16 cellular contexts compared by ENCODE assay signal in the genomic region with DNA sequence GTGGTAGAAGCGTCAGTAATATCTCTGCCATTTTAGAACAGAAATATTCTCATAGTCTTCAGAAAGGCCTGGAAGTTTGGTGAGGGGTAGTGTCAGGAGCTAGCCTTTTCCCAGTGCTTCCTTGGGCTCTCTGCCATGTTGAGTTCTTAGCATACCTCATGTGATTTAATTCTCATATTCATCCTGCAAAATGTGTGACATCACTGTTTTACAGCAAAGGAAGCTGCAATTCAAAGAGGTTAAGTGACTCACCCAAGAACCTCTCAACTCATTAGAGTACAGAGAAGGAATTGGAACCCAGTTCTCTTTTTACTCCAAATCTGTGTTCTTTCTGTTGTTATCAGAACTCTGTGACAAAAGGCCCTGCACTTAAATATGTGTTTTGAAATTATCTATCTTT.
DNase-seq lines count a peak whose midpoint lies in the region; ATAC-seq, FAIRE-seq and TF ChIP-seq lines count a peak whose summit lies in the region.
"Had no signal": no experiment of that assay in that cellular context is flagged by ENCODE, and none has a peak within 500 bp of the region (broad histone marks: within the 10 kb centered on the region; RNA-seq: fewer than 3 reads in every experiment).

No MANE protein-coding gene starts in this region.

- H4K20me1 ChIP-seq in HepG2 (ENCODE audit: insufficient read depth, low read length), result no peaks in the 10 kb centered on the region

- no peak for TF ChIP-seq CTCF in cardiac fibroblast (IDR thresholded peaks at IDR 0.05; ENCODE audit: low read depth, low read length)
- TF ChIP-seq CTCF in HepG2 (CRISPR knock-in tag; IDR thresholded peaks at IDR 0.05), result no peak
- no peak for TF ChIP-seq CTCF in GM13976 (IDR thresholded peaks at IDR 0.05; ENCODE audit: borderline replicate concordance, control extremely low read depth, extremely low read depth, insufficient read depth, missing control alignments)

- H3K4me3 ChIP-seq in cardiac fibroblast (replicated peaks in 1 of 2; ENCODE audit: low read depth in 2 of 2, low read length in 2 of 2) (no peak overlapping the region), HepG2 (replicated peaks in 1 of 3; ENCODE audit: insufficient read depth in 1 of 3, low read depth in 2 of 3, low read length in 3 of 3) (no peak overlapping the region)
- H3K4me3 ChIP-seq: spleen had no signal

- H3K36me3 ChIP-seq in HepG2 (replicated peaks in 1 of 2; ENCODE audit: control insufficient read depth in 1 of 2, insufficient read depth in 2 of 2, low read length in 2 of 2), result peaks cover 12 to 63% of the 10 kb centered on the region in 2 experiments

- ATAC-seq in HepG2, result no peak
- ATAC-seq: stimulated activated naive CD8-positive, alpha-beta T cell treated with anti-CD3 and anti-CD28 coated beads, Interleukin-15, Interleukin-2, amounts not matched to agents 100 U/mL and 50 U/mL, for 24 hours had no signal

- H3K9ac ChIP-seq in HepG2 (ENCODE audit: insufficient read depth, low read depth, low read length), result no peak overlapping the region

- TF ChIP-seq EP300 in HepG2 (IDR thresholded peaks at IDR 0.05; ENCODE audit: low read depth in 2 of 2, low read length in 2 of 2), result no peak
- TF ChIP-seq EP300 in HepG2 (CRISPR knock-in tag; IDR thresholded peaks at IDR 0.05; ENCODE audit: borderline replicate concordance), result no peak

- TF ChIP-seq RAD21 in HepG2 (CRISPR knock-in tag; IDR thresholded peaks at IDR 0.05), result no peak

- CTCF ChIA-PET in HepG2 (lab: Yijun Ruan, JAX; ENCODE audit: low intra/inter-chr PET ratio, low total read pairs), result no interaction called here

- no peak for FAIRE-seq in HepG2 (lab: Jason Lieb, UNC)
- FAIRE-seq: endometrium, GM12891 had no signal

- POLR2A ChIA-PET in HepG2 (lab: Yijun Ruan, JAX), result no interaction called here

- peak; percentile 41 for DNase-seq in ACHN
- DNase-seq in HT1080 (ENCODE audit: low read depth), result peak; percentile 84
- peak; percentile 94 to 95 for DNase-seq in cardiac fibroblast (ENCODE audit: low read depth in 2 of 2)
- DNase-seq in HepG2 (ENCODE audit: low spot score), result peak; percentile 8
- no peak for DNase-seq in central memory CD4-positive, alpha-beta T cell
- no peak for DNase-seq in GM13976 (ENCODE audit: low spot score)
- no peak for DNase-seq in stimulated activated CD4-positive, alpha-beta T cell treated with anti-CD3 and anti-CD28 coated beads, Interleukin-2, amount 100 ng/mL, for 24 hours
- DNase-seq in hippocampal formation (lab: John Stamatoyannopoulos, UW), result no peak
- DNase-seq: activated effector memory CD4-positive, alpha-beta T cell treated with anti-CD3 and anti-CD28 coated beads, Interleukin-2, amount 50 U/mL, for 16 hours; CD4-positive, CD25-positive, alpha-beta regulatory T cell; NK-92 treated with Interleukin-12 subunit alpha and Interleukin-12 subunit beta, amount 100 ng/mL, for 24 hours; spleen; stimulated activated naive CD8-positive, alpha-beta T cell treated with anti-CD3 and anti-CD28 coated beads, Interleukin-15, Interleukin-2, amounts not matched to agents 100 U/mL and 50 U/mL, for 24 hours; WERI-Rb-1 had no signal

- intact Hi-C loops in HepG2 (cut with micrococcal nuclease; ENCODE audit: unreplicated experiment), result no loop called here

- in situ Hi-C loops in ACHN (cut with HindIII; ENCODE audit: low pct_ligation_motif_present, low pct_unique_long_range_greater_than_20kb, low sequenced_read_pairs) (no loop called here), HepG2 (cut with HindIII; ENCODE audit: extremely low pct_ligation_motif_present, low pct_unique_long_range_greater_than_20kb) (no loop called here), GM13976 (cut with MboI; ENCODE audit: low sequenced_read_pairs, unreplicated experiment) (no loop called here)

- no peak overlapping the region for H3K4me2 ChIP-seq in HepG2 (ENCODE audit: low read depth, low read length)

- H3K4me1 ChIP-seq in HepG2 (ENCODE audit: insufficient read depth, low read length), result peaks cover 22% of the 10 kb centered on the region

- no peaks in the 10 kb centered on the region for H3K27me3 ChIP-seq in HepG2 (ENCODE audit: control insufficient read depth in 1 of 2, insufficient read depth in 2 of 2, low read length in 2 of 2)
- H3K27me3 ChIP-seq: spleen had no signal

- no peak overlapping the region for H2AFZ ChIP-seq in HepG2 (ENCODE audit: low read length)

- 100% methylated on average over 1 of the region's 1 CpG for WGBS in HepG2 (ENCODE audit: low lambda C conversion rate)

- BruUV-seq in HepG2 (replicated peaks; lab: Mats Ljungman, UMichigan), result no TSS peak

- no peak for TF ChIP-seq POLR2A in HepG2 (IDR thresholded peaks at IDR 0.05; ENCODE audit: insufficient read depth in 1 of 2, low read depth in 2 of 2, low read length in 2 of 2)

- no peak overlapping the region for H3K27ac ChIP-seq in HepG2 (ENCODE audit: extremely low read length, insufficient read depth, low read length)
- H3K27ac ChIP-seq: spleen, WERI-Rb-1 had no signal

- H3K79me2 ChIP-seq in HepG2 (ENCODE audit: insufficient read depth, low read length), result no peaks in the 10 kb centered on the region

- H3K9me3 ChIP-seq in HepG2 (ENCODE audit: low read length), result peaks cover 12% of the 10 kb centered on the region

TF ChIP-seq in HepG2, 621 proteins besides CTCF, POLR2A, EP300 and RAD21:
- TF ChIP-seq CREB1 (IDR thresholded peaks at IDR 0.05) (peak; percentile 31; the same call in 1 of the 2 replicates), CREB1 (CRISPR knock-in tag; IDR thresholded peaks at IDR 0.05) (no peak), ATF4 (CRISPR knock-in tag; IDR thresholded peaks at IDR 0.05) (no peak)

Comparison
In these comparisons a context has a peak if more than half of its experiments do, and no peak if none do; other contexts are left out.
1. DNase-seq: peak in ACHN (single experiment), HT1080 (single experiment), cardiac fibroblast (2 of 2) and HepG2 (single experiment); none in central memory CD4-positive, alpha-beta T cell (single experiment), GM13976 (single experiment), stimulated activated CD4-positive, alpha-beta T cell treated with anti-CD3 and anti-CD28 coated beads, Interleukin-2, amount 100 ng/mL, for 24 hours (0 of 2) and hippocampal formation (0 of 2).